29 cellular contexts compared by ENCODE assay signal in genomic region chr11:16007514-16007913, GRCh38.
"Had no signal": no experiment of that assay in that cellular context is flagged by ENCODE, and none has a peak within 500 bp of the region (broad histone marks: within the 10 kb centered on the region; RNA-seq: fewer than 3 reads in every experiment).

No MANE protein-coding gene starts in this region.

- H3K36me3 ChIP-seq: neural progenitor cell, ovary, right lobe of liver, sigmoid colon, stomach, thoracic aorta, tibial artery, transverse colon, vagina had no signal

- H3K4me1 ChIP-seq: parathyroid adenoma, right lobe of liver, sigmoid colon, transverse colon had no signal

- H3K4me3 Mint-ChIP-seq: naive thymus-derived CD4-positive, alpha-beta T cell; natural killer cell; nephron; neural progenitor cell; stimulated activated effector memory CD8-positive, alpha-beta T cell treated with anti-CD3 and anti-CD28 coated beads, Interleukin-12 subunit alpha, Interleukin-12 subunit beta, amount 100 ng/mL, for 72 hours; stimulated activated naive B cell treated with anti-CD40 and anti-IgM and Interleukin-4, amounts not matched to agents 10 μg/mL and 1 μg/mL and 100 μg/mL, for 72 hours; stimulated activated naive CD8-positive, alpha-beta T cell treated with anti-CD3 and anti-CD28 coated beads, Interleukin-15, Interleukin-2, amounts not matched to agents 100 ng/mL and 50 ng/mL, for 24 hours; type B pancreatic cell had no signal

- H3K9ac ChIP-seq: neural progenitor cell, parathyroid adenoma had no signal

- FAIRE-seq: small intestine, urothelium cell line had no signal

- H3K27me3 Mint-ChIP-seq: naive thymus-derived CD4-positive, alpha-beta T cell; progenitor cell of endocrine pancreas; stimulated activated naive B cell treated with anti-CD40 and anti-IgM and Interleukin-4, amounts not matched to agents 10 μg/mL and 1 μg/mL and 100 μg/mL, for 72 hours; type B pancreatic cell had no signal

- H3K27ac ChIP-seq: neural progenitor cell, ovary, parathyroid adenoma, psoas muscle, right lobe of liver, sigmoid colon, stomach, thoracic aorta, tibial artery, transverse colon, vagina had no signal

- H3K36me3 Mint-ChIP-seq: naive thymus-derived CD4-positive, alpha-beta T cell; natural killer cell; stimulated activated effector memory CD8-positive, alpha-beta T cell treated with anti-CD3 and anti-CD28 coated beads, Interleukin-12 subunit alpha, Interleukin-12 subunit beta, amount 100 ng/mL, for 72 hours; stimulated activated naive B cell treated with anti-CD40 and anti-IgM and Interleukin-4, amounts not matched to agents 10 μg/mL and 1 μg/mL and 100 μg/mL, for 72 hours had no signal

- H3K9me3 ChIP-seq: ovary, psoas muscle, right lobe of liver, sigmoid colon, stomach, thoracic aorta, tibial artery, transverse colon, vagina had no signal

- H3K4me1 Mint-ChIP-seq: naive thymus-derived CD4-positive, alpha-beta T cell; natural killer cell; stimulated activated effector memory CD8-positive, alpha-beta T cell treated with anti-CD3 and anti-CD28 coated beads, Interleukin-12 subunit alpha, Interleukin-12 subunit beta, amount 100 ng/mL, for 72 hours; stimulated activated naive B cell treated with anti-CD40 and anti-IgM and Interleukin-4, amounts not matched to agents 10 μg/mL and 1 μg/mL and 100 μg/mL, for 72 hours had no signal

- H3K4me2 ChIP-seq: neural progenitor cell had no signal

- H3K9me3 Mint-ChIP-seq: nephron; neural progenitor cell; stimulated activated naive CD8-positive, alpha-beta T cell treated with anti-CD3 and anti-CD28 coated beads, Interleukin-15, Interleukin-2, amounts not matched to agents 100 ng/mL and 50 ng/mL, for 24 hours; type B pancreatic cell had no signal

- ATAC-seq: naive thymus-derived CD4-positive, alpha-beta T cell; natural killer cell; psoas muscle; right cardiac atrium; right lobe of liver; stimulated activated effector memory CD8-positive, alpha-beta T cell treated with anti-CD3 and anti-CD28 coated beads, Interleukin-12 subunit alpha, Interleukin-12 subunit beta, amount 100 ng/mL, for 72 hours; stimulated activated naive B cell treated with anti-CD40 and anti-IgM and Interleukin-4, amounts not matched to agents 10 μg/mL and 1 μg/mL and 100 μg/mL, for 72 hours had no signal

- H3K27ac Mint-ChIP-seq: naive thymus-derived CD4-positive, alpha-beta T cell; natural killer cell; nephron; neural progenitor cell; progenitor cell of endocrine pancreas; stimulated activated effector memory CD8-positive, alpha-beta T cell treated with anti-CD3 and anti-CD28 coated beads, Interleukin-12 subunit alpha, Interleukin-12 subunit beta, amount 100 ng/mL, for 72 hours; stimulated activated naive B cell treated with anti-CD40 and anti-IgM and Interleukin-4, amounts not matched to agents 10 μg/mL and 1 μg/mL and 100 μg/mL, for 72 hours; stimulated activated naive CD8-positive, alpha-beta T cell treated with anti-CD3 and anti-CD28 coated beads, Interleukin-15, Interleukin-2, amounts not matched to agents 100 ng/mL and 50 ng/mL, for 24 hours; type B pancreatic cell had no signal

- DNase-seq: naive thymus-derived CD4-positive, alpha-beta T cell; natural killer cell; occipital lobe; ovary; posterior cingulate gyrus; psoas muscle; right cardiac atrium; right lobe of liver; sigmoid colon; small intestine; stimulated activated CD4-positive, alpha-beta T cell treated with anti-CD3 and anti-CD28 coated beads, Interleukin-15, amount 100 ng/mL, for 24 hours; stimulated activated CD4-positive, alpha-beta T cell treated with anti-CD3 and anti-CD28 coated beads, Interleukin-2, amount 100 ng/mL, for 24 hours; stimulated activated CD4-positive, alpha-beta T cell treated with anti-CD3 and anti-CD28 coated beads, Interleukin-2, amount 100 ng/mL, for 48 hours; stimulated activated CD4-positive, alpha-beta T cell treated with anti-CD3 and anti-CD28 coated beads, Interleukin-4, amount 100 ng/mL, for 24 hours; stimulated activated naive B cell treated with anti-CD40 and anti-IgM and Interleukin-4, amounts not matched to agents 10 μg/mL and 1 μg/mL and 100 μg/mL, for 72 hours; stimulated activated naive CD4-positive, alpha-beta T cell treated with Interleukin-2 at 50 U/mL for 16 hours; stomach; tibial artery; transverse colon had no signal

- H3K4me3 ChIP-seq: neural progenitor cell, ovary, psoas muscle, right lobe of liver, sigmoid colon, stomach, thoracic aorta, tibial artery, transverse colon, vagina had no signal

- H3K27me3 ChIP-seq: neural progenitor cell, ovary, right lobe of liver, sigmoid colon, stomach, tibial artery, transverse colon, vagina had no signal

- H2AFZ ChIP-seq: neural progenitor cell, parathyroid adenoma had no signal

- H3K79me2 ChIP-seq: parathyroid adenoma had no signal
